Comparison of ENCODE assay signal across 1 cellular context in genomic region chr12:8065991-8066594, GRCh38.
TF ChIP-seq lines count a peak whose summit lies in the region.

Gene C3AR1, minus strand, starts transcription at chr12:8066359. Its CDS starts 6,174 bp downstream, at chr12:8060185.

TF ChIP-seq in K562, 482 proteins besides CTCF, POLR2A, EP300 and RAD21 (continued from another document and continues in another):
- TF ChIP-seq SREBF1 (IDR thresholded peaks at IDR 0.05; ENCODE audit: borderline replicate concordance, low read depth, low read length): no peak
- TF ChIP-seq ETV6 (IDR thresholded peaks at IDR 0.05; ENCODE audit: borderline replicate concordance in 1 of 2, low read depth in 2 of 2, low read length in 1 of 2): peak in 1 of 2 experiments; percentile 54; a peak in 1 of 4 replicates
- TF ChIP-seq ETV6 (CRISPR knock-in tag; IDR thresholded peaks at IDR 0.05; ENCODE audit: borderline replicate concordance): no peak
- peak; percentile 56 for TF ChIP-seq CCNT2 (IDR thresholded peaks at IDR 0.05; ENCODE audit: borderline replicate concordance, extremely low read depth, insufficient read length, low read depth, low read length)
- TF ChIP-seq SMAD4 (CRISPR knock-in tag; conservative IDR thresholded peaks at IDR 0.05): 0 out of 2 replicates have a peak, but pooled peaks have one; percentile 30
- TF ChIP-seq RCOR1 (IDR thresholded peaks at IDR 0.05; ENCODE audit: borderline replicate concordance in 1 of 2, low read depth in 2 of 2, low read length in 2 of 2): 0 out of 4 replicates have a peak, but pooled peaks of 1 of the 2 experiments have one; percentile 6
- TF ChIP-seq ZNF165 (CRISPR knock-in tag; IDR thresholded peaks at IDR 0.05; ENCODE audit: borderline replicate concordance): no peak
- TF ChIP-seq MTF1 (CRISPR knock-in tag; IDR thresholded peaks at IDR 0.05; ENCODE audit: borderline replicate concordance): no peak
- TF ChIP-seq L3MBTL2 (IDR thresholded peaks at IDR 0.05): peak; percentile 29; the same call in 1 of the 2 replicates
- no peak; the same call in 1 of the 2 replicates for TF ChIP-seq TCF3 (CRISPR knock-in tag; IDR thresholded peaks at IDR 0.05)
- peak; percentile 43; the same call in 1 of the 2 replicates for TF ChIP-seq NBN (IDR thresholded peaks at IDR 0.05; ENCODE audit: low read depth)
- peak; percentile 68 for TF ChIP-seq ATF7 (IDR thresholded peaks at IDR 0.05)
- TF ChIP-seq, protein P1, sequence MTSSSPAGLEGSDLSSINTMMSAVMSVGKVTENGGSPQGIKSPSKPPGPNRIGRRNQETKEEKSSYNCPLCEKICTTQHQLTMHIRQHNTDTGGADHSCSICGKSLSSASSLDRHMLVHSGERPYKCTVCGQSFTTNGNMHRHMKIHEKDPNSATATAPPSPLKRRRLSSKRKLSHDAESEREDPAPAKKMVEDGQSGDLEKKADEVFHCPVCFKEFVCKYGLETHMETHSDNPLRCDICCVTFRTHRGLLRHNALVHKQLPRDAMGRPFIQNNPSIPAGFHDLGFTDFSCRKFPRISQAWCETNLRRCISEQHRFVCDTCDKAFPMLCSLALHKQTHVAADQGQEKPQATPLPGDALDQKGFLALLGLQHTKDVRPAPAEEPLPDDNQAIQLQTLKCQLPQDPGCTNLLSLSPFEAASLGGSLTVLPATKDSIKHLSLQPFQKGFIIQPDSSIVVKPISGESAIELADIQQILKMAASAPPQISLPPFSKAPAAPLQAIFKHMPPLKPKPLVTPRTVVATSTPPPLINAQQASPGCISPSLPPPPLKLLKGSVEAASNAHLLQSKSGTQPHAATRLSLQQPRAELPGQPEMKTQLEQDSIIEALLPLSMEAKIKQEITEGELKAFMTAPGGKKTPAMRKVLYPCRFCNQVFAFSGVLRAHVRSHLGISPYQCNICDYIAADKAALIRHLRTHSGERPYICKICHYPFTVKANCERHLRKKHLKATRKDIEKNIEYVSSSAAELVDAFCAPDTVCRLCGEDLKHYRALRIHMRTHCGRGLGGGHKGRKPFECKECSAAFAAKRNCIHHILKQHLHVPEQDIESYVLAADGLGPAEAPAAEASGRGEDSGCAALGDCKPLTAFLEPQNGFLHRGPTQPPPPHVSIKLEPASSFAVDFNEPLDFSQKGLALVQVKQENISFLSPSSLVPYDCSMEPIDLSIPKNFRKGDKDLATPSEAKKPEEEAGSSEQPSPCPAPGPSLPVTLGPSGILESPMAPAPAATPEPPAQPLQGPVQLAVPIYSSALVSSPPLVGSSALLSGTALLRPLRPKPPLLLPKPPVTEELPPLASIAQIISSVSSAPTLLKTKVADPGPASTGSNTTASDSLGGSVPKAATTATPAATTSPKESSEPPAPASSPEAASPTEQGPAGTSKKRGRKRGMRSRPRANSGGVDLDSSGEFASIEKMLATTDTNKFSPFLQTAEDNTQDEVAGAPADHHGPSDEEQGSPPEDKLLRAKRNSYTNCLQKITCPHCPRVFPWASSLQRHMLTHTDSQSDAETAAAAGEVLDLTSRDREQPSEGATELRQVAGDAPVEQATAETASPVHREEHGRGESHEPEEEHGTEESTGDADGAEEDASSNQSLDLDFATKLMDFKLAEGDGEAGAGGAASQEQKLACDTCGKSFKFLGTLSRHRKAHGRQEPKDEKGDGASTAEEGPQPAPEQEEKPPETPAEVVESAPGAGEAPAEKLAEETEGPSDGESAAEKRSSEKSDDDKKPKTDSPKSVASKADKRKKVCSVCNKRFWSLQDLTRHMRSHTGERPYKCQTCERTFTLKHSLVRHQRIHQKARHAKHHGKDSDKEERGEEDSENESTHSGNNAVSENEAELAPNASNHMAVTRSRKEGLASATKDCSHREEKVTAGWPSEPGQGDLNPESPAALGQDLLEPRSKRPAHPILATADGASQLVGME (CRISPR knock-in tag; IDR thresholded peaks at IDR 0.05): no peak
- TF ChIP-seq CAMTA2 (CRISPR knock-in tag; conservative IDR thresholded peaks at IDR 0.05): no peak
- TF ChIP-seq ATF1 (CRISPR knock-in tag; IDR thresholded peaks at IDR 0.05): no peak
- peak; percentile 47 for TF ChIP-seq ATF1 (tag; IDR thresholded peaks at IDR 0.05)
- TF ChIP-seq JUN (IDR thresholded peaks at IDR 0.05; ENCODE audit: borderline replicate concordance, low read depth, low read length): peak; percentile 48; the same call in 1 of the 2 replicates
- no peak for TF ChIP-seq JUN (CRISPR knock-in tag; IDR thresholded peaks at IDR 0.05; ENCODE audit: borderline replicate concordance)
- no peak for TF ChIP-seq NR2C2 (CRISPR knock-in tag; IDR thresholded peaks at IDR 0.05)
- TF ChIP-seq NR2C2 (tag; IDR thresholded peaks at IDR 0.05): peak; percentile 72
- no peak for TF ChIP-seq TAF7 (tag; IDR thresholded peaks at IDR 0.05)
- no peak for TF ChIP-seq PCBP2 (IDR thresholded peaks at IDR 0.05; ENCODE audit: low read depth, low read length, poor library complexity, severe bottlenecking)
- peak; percentile 56; the same call in 1 of the 2 replicates for TF ChIP-seq POLR2H (tag; IDR thresholded peaks at IDR 0.05; ENCODE audit: low read depth)
- TF ChIP-seq SOX6 (IDR thresholded peaks at IDR 0.05): peak; percentile 41; the same call in 1 of the 2 replicates
- peak; percentile 73; the same call in 1 of the 2 replicates for TF ChIP-seq SMARCC2 (IDR thresholded peaks at IDR 0.05; ENCODE audit: low read depth)
- TF ChIP-seq, protein P2, sequence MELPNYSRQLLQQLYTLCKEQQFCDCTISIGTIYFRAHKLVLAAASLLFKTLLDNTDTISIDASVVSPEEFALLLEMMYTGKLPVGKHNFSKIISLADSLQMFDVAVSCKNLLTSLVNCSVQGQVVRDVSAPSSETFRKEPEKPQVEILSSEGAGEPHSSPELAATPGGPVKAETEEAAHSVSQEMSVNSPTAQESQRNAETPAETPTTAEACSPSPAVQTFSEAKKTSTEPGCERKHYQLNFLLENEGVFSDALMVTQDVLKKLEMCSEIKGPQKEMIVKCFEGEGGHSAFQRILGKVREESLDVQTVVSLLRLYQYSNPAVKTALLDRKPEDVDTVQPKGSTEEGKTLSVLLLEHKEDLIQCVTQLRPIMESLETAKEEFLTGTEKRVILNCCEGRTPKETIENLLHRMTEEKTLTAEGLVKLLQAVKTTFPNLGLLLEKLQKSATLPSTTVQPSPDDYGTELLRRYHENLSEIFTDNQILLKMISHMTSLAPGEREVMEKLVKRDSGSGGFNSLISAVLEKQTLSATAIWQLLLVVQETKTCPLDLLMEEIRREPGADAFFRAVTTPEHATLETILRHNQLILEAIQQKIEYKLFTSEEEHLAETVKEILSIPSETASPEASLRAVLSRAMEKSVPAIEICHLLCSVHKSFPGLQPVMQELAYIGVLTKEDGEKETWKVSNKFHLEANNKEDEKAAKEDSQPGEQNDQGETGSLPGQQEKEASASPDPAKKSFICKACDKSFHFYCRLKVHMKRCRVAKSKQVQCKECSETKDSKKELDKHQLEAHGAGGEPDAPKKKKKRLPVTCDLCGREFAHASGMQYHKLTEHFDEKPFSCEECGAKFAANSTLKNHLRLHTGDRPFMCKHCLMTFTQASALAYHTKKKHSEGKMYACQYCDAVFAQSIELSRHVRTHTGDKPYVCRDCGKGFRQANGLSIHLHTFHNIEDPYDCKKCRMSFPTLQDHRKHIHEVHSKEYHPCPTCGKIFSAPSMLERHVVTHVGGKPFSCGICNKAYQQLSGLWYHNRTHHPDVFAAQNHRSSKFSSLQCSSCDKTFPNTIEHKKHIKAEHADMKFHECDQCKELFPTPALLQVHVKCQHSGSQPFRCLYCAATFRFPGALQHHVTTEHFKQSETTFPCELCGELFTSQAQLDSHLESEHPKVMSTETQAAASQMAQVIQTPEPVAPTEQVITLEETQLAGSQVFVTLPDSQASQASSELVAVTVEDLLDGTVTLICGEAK (IDR thresholded peaks at IDR 0.05): peak; percentile 32; the same call in 1 of the 2 replicates
- TF ChIP-seq, protein P2 (CRISPR knock-in tag; IDR thresholded peaks at IDR 0.05): no peak
- TF ChIP-seq ESRRA (IDR thresholded peaks at IDR 0.05; ENCODE audit: borderline replicate concordance, low read depth): 0 out of 2 replicates have a peak, but pooled peaks have one; percentile 17
- TF ChIP-seq ARID1B (IDR thresholded peaks at IDR 0.05): peak; percentile 79
- peak; percentile 39 for TF ChIP-seq TAF9B (IDR thresholded peaks at IDR 0.05; ENCODE audit: partially characterized antibody)
- TF ChIP-seq EWSR1 (IDR thresholded peaks at IDR 0.05; ENCODE audit: borderline replicate concordance, low read depth, partially characterized antibody): no peak
- TF ChIP-seq ELF1 (tag; IDR thresholded peaks at IDR 0.05): peak; percentile 78
- peak; percentile 61 for TF ChIP-seq SMARCB1 (IDR thresholded peaks at IDR 0.05; ENCODE audit: insufficient read length, low read depth)
- TF ChIP-seq, protein P3, sequence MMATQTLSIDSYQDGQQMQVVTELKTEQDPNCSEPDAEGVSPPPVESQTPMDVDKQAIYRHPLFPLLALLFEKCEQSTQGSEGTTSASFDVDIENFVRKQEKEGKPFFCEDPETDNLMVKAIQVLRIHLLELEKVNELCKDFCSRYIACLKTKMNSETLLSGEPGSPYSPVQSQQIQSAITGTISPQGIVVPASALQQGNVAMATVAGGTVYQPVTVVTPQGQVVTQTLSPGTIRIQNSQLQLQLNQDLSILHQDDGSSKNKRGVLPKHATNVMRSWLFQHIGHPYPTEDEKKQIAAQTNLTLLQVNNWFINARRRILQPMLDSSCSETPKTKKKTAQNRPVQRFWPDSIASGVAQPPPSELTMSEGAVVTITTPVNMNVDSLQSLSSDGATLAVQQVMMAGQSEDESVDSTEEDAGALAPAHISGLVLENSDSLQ (IDR thresholded peaks at IDR 0.05): 0 out of 2 replicates have a peak, but pooled peaks have one; percentile 17
- peak; percentile 16; the same call in 1 of the 2 replicates for TF ChIP-seq PHF8 (IDR thresholded peaks at IDR 0.05; ENCODE audit: borderline replicate concordance, low read length)
- no peak for TF ChIP-seq E2F6 (IDR thresholded peaks at IDR 0.05; ENCODE audit: borderline replicate concordance in 1 of 2, extremely low read depth in 1 of 2, insufficient read depth in 1 of 2, insufficient read length in 1 of 2, low read depth in 1 of 2, low read length in 1 of 2, poor library complexity in 1 of 2, severe bottlenecking in 1 of 2)
- TF ChIP-seq NR1H2 (CRISPR knock-in tag; IDR thresholded peaks at IDR 0.05): no peak
- peak; percentile 82 for TF ChIP-seq DPF2 (IDR thresholded peaks at IDR 0.05)
- TF ChIP-seq SAP30 (IDR thresholded peaks at IDR 0.05; ENCODE audit: borderline replicate concordance, insufficient read depth, low read depth, low read length, poor library complexity, severe bottlenecking): no peak
- no peak for TF ChIP-seq SAFB2 (IDR thresholded peaks at IDR 0.05; ENCODE audit: borderline replicate concordance, low read depth, low read length, severe bottlenecking)
- peak; percentile 18; the same call in 1 of the 2 replicates for TF ChIP-seq NFE2 (IDR thresholded peaks at IDR 0.05; ENCODE audit: low read depth)
- TF ChIP-seq MTA1 (IDR thresholded peaks at IDR 0.05; ENCODE audit: borderline replicate concordance): peak; percentile 30; the same call in 1 of the 2 replicates
- no peak for TF ChIP-seq TOE1 (IDR thresholded peaks at IDR 0.05; ENCODE audit: borderline replicate concordance)
- TF ChIP-seq TOE1 (CRISPR knock-in tag; IDR thresholded peaks at IDR 0.05; ENCODE audit: borderline replicate concordance, low read depth): no peak
- TF ChIP-seq MECOM (CRISPR knock-in tag; IDR thresholded peaks at IDR 0.05): 0 out of 2 replicates have a peak, but pooled peaks have one; percentile 19
- TF ChIP-seq, protein P4, sequence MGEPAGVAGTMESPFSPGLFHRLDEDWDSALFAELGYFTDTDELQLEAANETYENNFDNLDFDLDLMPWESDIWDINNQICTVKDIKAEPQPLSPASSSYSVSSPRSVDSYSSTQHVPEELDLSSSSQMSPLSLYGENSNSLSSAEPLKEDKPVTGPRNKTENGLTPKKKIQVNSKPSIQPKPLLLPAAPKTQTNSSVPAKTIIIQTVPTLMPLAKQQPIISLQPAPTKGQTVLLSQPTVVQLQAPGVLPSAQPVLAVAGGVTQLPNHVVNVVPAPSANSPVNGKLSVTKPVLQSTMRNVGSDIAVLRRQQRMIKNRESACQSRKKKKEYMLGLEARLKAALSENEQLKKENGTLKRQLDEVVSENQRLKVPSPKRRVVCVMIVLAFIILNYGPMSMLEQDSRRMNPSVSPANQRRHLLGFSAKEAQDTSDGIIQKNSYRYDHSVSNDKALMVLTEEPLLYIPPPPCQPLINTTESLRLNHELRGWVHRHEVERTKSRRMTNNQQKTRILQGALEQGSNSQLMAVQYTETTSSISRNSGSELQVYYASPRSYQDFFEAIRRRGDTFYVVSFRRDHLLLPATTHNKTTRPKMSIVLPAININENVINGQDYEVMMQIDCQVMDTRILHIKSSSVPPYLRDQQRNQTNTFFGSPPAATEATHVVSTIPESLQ (CRISPR knock-in tag; IDR thresholded peaks at IDR 0.05): no peak
- no peak for TF ChIP-seq ZNF764 (CRISPR knock-in tag; IDR thresholded peaks at IDR 0.05; ENCODE audit: low read depth)
- no peak for TF ChIP-seq NFIC (IDR thresholded peaks at IDR 0.05)
- 0 out of 2 replicates have a peak, but pooled peaks have one; percentile 48 for TF ChIP-seq ELF2 (CRISPR knock-in tag; IDR thresholded peaks at IDR 0.05)
- peak; percentile 45; the same call in 1 of the 2 replicates for TF ChIP-seq CBFA2T3 (IDR thresholded peaks at IDR 0.05)
- TF ChIP-seq PML (IDR thresholded peaks at IDR 0.05; ENCODE audit: low read length): no peak
